In genomic region chr6:20826378-20826777, GRCh38 we compare ENCODE assay signal across 1 cellular context.
TF ChIP-seq lines count a peak whose summit lies in the region.

No MANE protein-coding gene starts in this region.

TF ChIP-seq in SK-N-SH, 30 proteins besides CTCF, POLR2A, EP300 and RAD21 (continued from another document):
- no peak for TF ChIP-seq FOXJ3 (CRISPR knock-in tag; IDR thresholded peaks at IDR 0.05)
- 0 out of 2 replicates have a peak, but pooled peaks have one; percentile 7 for TF ChIP-seq NFIC (IDR thresholded peaks at IDR 0.05; ENCODE audit: borderline replicate concordance)
- 0 out of 2 replicates have a peak, but pooled peaks have one; percentile 3 for TF ChIP-seq RXRA (IDR thresholded peaks at IDR 0.05; ENCODE audit: borderline replicate concordance, low read depth)
